In the genomic region with DNA sequence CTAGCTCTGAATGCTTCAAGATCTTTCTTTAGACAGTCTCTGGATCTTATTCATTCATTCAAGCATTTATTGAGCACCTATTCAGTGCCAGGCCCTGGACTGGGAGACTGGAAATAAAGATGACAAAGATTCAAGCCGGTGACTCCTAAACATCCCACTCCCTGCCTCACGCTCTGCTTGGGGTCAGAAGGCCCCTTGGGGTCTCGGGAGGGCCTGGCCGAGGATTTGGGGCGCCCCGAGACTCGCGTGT, we compare ENCODE assay signal across 1 cellular context.
TF ChIP-seq lines count a peak whose summit lies in the region.

No MANE protein-coding gene starts in this region.

TF ChIP-seq in SK-N-SH, 30 proteins besides CTCF, POLR2A, EP300 and RAD21 (continued from another document):
- TF ChIP-seq GABPA (IDR thresholded peaks at IDR 0.05; ENCODE audit: low read depth) (no peak), YY1 (IDR thresholded peaks at IDR 0.05; ENCODE audit: low read depth) (no peak), SIN3A (IDR thresholded peaks at IDR 0.05; ENCODE audit: borderline replicate concordance, low read depth, low read length) (no peak), NFIC (IDR thresholded peaks at IDR 0.05; ENCODE audit: borderline replicate concordance) (no peak), CHD2 (IDR thresholded peaks at IDR 0.05; ENCODE audit: low read length, partially characterized antibody) (no peak), NRF1 (IDR thresholded peaks at IDR 0.05; ENCODE audit: low read depth, low read length) (no peak), FOXJ3 (CRISPR knock-in tag; IDR thresholded peaks at IDR 0.05) (no peak), TAF1 (IDR thresholded peaks at IDR 0.05; ENCODE audit: borderline replicate concordance, low read depth, low read length) (no peak)
- TF ChIP-seq, protein P1, sequence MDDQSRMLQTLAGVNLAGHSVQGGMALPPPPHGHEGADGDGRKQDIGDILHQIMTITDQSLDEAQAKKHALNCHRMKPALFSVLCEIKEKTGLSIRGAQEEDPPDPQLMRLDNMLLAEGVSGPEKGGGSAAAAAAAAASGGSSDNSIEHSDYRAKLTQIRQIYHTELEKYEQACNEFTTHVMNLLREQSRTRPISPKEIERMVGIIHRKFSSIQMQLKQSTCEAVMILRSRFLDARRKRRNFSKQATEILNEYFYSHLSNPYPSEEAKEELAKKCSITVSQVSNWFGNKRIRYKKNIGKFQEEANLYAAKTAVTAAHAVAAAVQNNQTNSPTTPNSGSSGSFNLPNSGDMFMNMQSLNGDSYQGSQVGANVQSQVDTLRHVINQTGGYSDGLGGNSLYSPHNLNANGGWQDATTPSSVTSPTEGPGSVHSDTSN (IDR thresholded peaks at IDR 0.05): no peak
TF ChIP-seq in SK-N-SH: peak in this region for 0.
